24 cellular contexts compared by ENCODE assay signal in genomic region chr17:66679631-66680517, GRCh38.
A peak's percentile ranks its signal among the peaks of the same experiment; 100 is the strongest.
DNase-seq lines count a peak whose midpoint lies in the region; ATAC-seq, FAIRE-seq and TF ChIP-seq lines count a peak whose summit lies in the region.
"Had no signal": no experiment of that assay in that cellular context is flagged by ENCODE, and none has a peak within 500 bp of the region (broad histone marks: within the 10 kb centered on the region; RNA-seq: fewer than 3 reads in every experiment).

No MANE protein-coding gene starts in this region.

- CTCF ChIA-PET in GM12878 (lab: Yijun Ruan, JAX) = interaction anchor here (1.0 to 2.4 kb wide), 3 partner anchors 12 to 34 kb away, joined by 3 to 7 read pairs (median 4); no protein-coding TSS in a partner anchor
- CTCF ChIA-PET in Caco-2 (lab: Charles Lee) = no interaction called here

- H3K9me3 ChIP-seq in GM12878 (replicated peaks; ENCODE audit: control insufficient read depth, insufficient read depth, low read length) = no peaks in the 10 kb centered on the region
- H3K9me3 ChIP-seq in prostate gland = no peaks in the 10 kb centered on the region
- H3K9me3 ChIP-seq in Caco-2 = no peaks in the 10 kb centered on the region
- H3K9me3 ChIP-seq: colonic mucosa, stomach, upper lobe of left lung had no signal

- H3K36me3 ChIP-seq in GM12878 (ENCODE audit: control insufficient read depth in 2 of 2, insufficient read depth in 2 of 2, low read length in 1 of 2) (no peaks in the 10 kb centered on the region), prostate gland (no peaks in the 10 kb centered on the region), Caco-2 (ENCODE audit: control insufficient read depth, insufficient read depth, low read length) (no peaks in the 10 kb centered on the region)
- H3K36me3 ChIP-seq: colonic mucosa, stomach, upper lobe of left lung had no signal

- no peak for TF ChIP-seq EP300 in GM12878 (IDR thresholded peaks at IDR 0.05; ENCODE audit: borderline replicate concordance in 1 of 2, control insufficient read depth in 1 of 2, low read depth in 2 of 2, low read length in 2 of 2)

- H3K27ac ChIP-seq in GM12878 (ENCODE audit: control insufficient read depth, insufficient read depth) (no peak overlapping the region), prostate gland (peak overlapping the region; percentile 5 to 30), substantia nigra (ENCODE audit: low read depth, low read length, poor library complexity, severe bottlenecking) (no peak overlapping the region)
- H3K27ac ChIP-seq: colonic mucosa, stomach had no signal

- no peaks in the 10 kb centered on the region for H3K9me3 Mint-ChIP-seq in Caco-2 (ENCODE audit: unreplicated experiment)

- BruUV-seq in GM12878 (replicated peaks; lab: Mats Ljungman, UMichigan) (no TSS peak), Caco-2 (replicated peaks; lab: Mats Ljungman, UMichigan) (no TSS peak)

- FAIRE-seq in GM12878 (lab: Jason Lieb, UNC) (no peak), H54 (lab: Jason Lieb, UNC) (no peak)

- SMC1A ChIA-PET in GM12878 (lab: Charles Lee; ENCODE audit: uncharacterized antibody, unreplicated experiment) = interaction anchor here (0.7 to 1.8 kb wide), 7 partner anchors 11 to 425 kb away, joined by 3 to 15 read pairs (median 3); no protein-coding TSS in a partner anchor

- H2AFZ ChIP-seq in GM12878 (ENCODE audit: control insufficient read depth, low read depth, low read length) = no peak overlapping the region

- TF ChIP-seq RAD21 in GM12878 (IDR thresholded peaks at IDR 0.05; ENCODE audit: insufficient read depth, low read depth, low read length) = no peak

- H3K9ac ChIP-seq in GM12878 (ENCODE audit: control insufficient read depth, insufficient read depth, low read length) = no peak overlapping the region

- RAD21 ChIA-PET in GM12878 (lab: Charles Lee; ENCODE audit: unreplicated experiment) = interaction anchor here (0.6 to 2.4 kb wide), 11 partner anchors 12 to 49 kb away, joined by 3 to 26 read pairs (median 3); no protein-coding TSS in a partner anchor

- no peak for TF ChIP-seq POLR2A in GM12878 (IDR thresholded peaks at IDR 0.05; ENCODE audit: low read depth, low read length)
- TF ChIP-seq POLR2A in prostate gland (IDR thresholded peaks at IDR 0.05) = no peak
- TF ChIP-seq POLR2A in H54 (IDR thresholded peaks at IDR 0.05; ENCODE audit: low read depth, low read length) = no peak

- H3K4me2 ChIP-seq in GM12878 (ENCODE audit: control insufficient read depth, insufficient read depth) = no peak overlapping the region

- DNase-seq in GM12878 (ENCODE audit: low read depth, low spot score) (no peak), prostate gland (ENCODE audit: low spot score) (no peak), substantia nigra (lab: John Stamatoyannopoulos, UW) (no peak), Caco-2 (no peak), H54 (ENCODE audit: insufficient read length, low spot score) (no peak)
- DNase-seq: activated CD4-positive, CD25-positive, alpha-beta regulatory T cell; activated CD8-positive, alpha-beta T cell treated with anti-CD3 and anti-CD28 coated beads for 36 hours; activated naive CD4-positive, alpha-beta T cell; colonic mucosa; Karpas-422; midbrain; NCI-H1694; NCI-H2171 treated with DMSO at 0.1 percent for 48 hours; NCI-H524 treated with DMSO at 0.1 percent for 48 hours; NK-92 treated with Interleukin-12 subunit alpha and Interleukin-12 subunit beta, amount 100 ng/mL, for 24 hours; SHP77 treated with DMSO at 0.1 percent for 48 hours; stimulated activated CD4-positive, alpha-beta T cell treated with anti-CD3 and anti-CD28 coated beads, Interleukin-15, amount 100 ng/mL, for 24 hours; stomach; upper lobe of left lung had no signal

- H3K79me2 ChIP-seq in GM12878 (ENCODE audit: control insufficient read depth, insufficient read depth, low read length) = no peaks in the 10 kb centered on the region

- peaks cover 6% of the 10 kb centered on the region for H3K36me3 Mint-ChIP-seq in Caco-2 (ENCODE audit: insufficient read depth, unreplicated experiment)

- TF ChIP-seq CTCF in GM12878 (IDR thresholded peaks at IDR 0.05 in 2 of 3, conservative IDR thresholded peaks at IDR 0.05 in 1 of 3; ENCODE audit: control insufficient read depth in 2 of 3, extremely low read depth in 1 of 3, insufficient read depth in 1 of 3, low read depth in 3 of 3, low read length in 3 of 3) (no peak), prostate gland (IDR thresholded peaks at IDR 0.05) (no peak), Caco-2 (IDR thresholded peaks at IDR 0.05; ENCODE audit: insufficient read depth in 1 of 2, low read depth in 1 of 2, low read length in 1 of 2, severe bottlenecking in 1 of 2, unreplicated experiment in 1 of 2) (no peak)

- no peak overlapping the region for H3K4me3 Mint-ChIP-seq in Caco-2 (ENCODE audit: unreplicated experiment)
- H3K4me3 Mint-ChIP-seq: activated CD8-positive, alpha-beta T cell treated with anti-CD3 and anti-CD28 coated beads for 36 hours; nephron had no signal

- H3K4me3 ChIP-seq in GM12878 (no peak overlapping the region), prostate gland (no peak overlapping the region), Caco-2 (ENCODE audit: low read depth, low read length) (no peak overlapping the region)
- H3K4me3 ChIP-seq: colonic mucosa, stomach, upper lobe of left lung had no signal

- H3K27ac Mint-ChIP-seq in Caco-2 (ENCODE audit: unreplicated experiment) = no peak overlapping the region
- H3K27ac Mint-ChIP-seq: activated CD8-positive, alpha-beta T cell treated with anti-CD3 and anti-CD28 coated beads for 36 hours; nephron had no signal

- peaks cover 17% of the 10 kb centered on the region for H3K4me1 Mint-ChIP-seq in Caco-2 (ENCODE audit: low read depth, unreplicated experiment)

- in situ Hi-C loops in GM12878 (cut with MboI) = no loop called here

- H3K27me3 Mint-ChIP-seq in Caco-2 (ENCODE audit: insufficient read depth, unreplicated experiment) = no peaks in the 10 kb centered on the region
- H3K27me3 Mint-ChIP-seq: activated CD8-positive, alpha-beta T cell treated with anti-CD3 and anti-CD28 coated beads for 36 hours had no signal

- WGBS in GM12878 (ENCODE audit: insufficient coverage, insufficient replicate concordance, low lambda C conversion rate, missing lambda C conversion rate) = 19% methylated on average over 11 of the region's 11 CpGs
- 79% methylated on average over 11 of the region's 11 CpGs for WGBS in prostate gland

- intact Hi-C loops in GM12878 (cut with micrococcal nuclease; ENCODE audit: unreplicated experiment) = loop anchor here (2.0 kb wide), 1 partner anchor 33 kb away; no protein-coding TSS in a partner anchor
- intact Hi-C loops in prostate gland (cut with DNase I) = loop anchor here (10.0 kb wide), 1 partner anchor 1115 kb away; the partner anchor contains the start of gene AXIN2
- intact Hi-C loops in Caco-2 (cut with micrococcal nuclease; ENCODE audit: unreplicated experiment) = loop anchor here (10.0 kb wide), 1 partner anchor 55 kb away; no protein-coding TSS in a partner anchor

- H3K4me1 ChIP-seq in GM12878 (ENCODE audit: control insufficient read depth, insufficient read depth, low read length) (no peaks in the 10 kb centered on the region), prostate gland (replicated peaks) (peaks cover 9% of the 10 kb centered on the region), Caco-2 (peaks cover 26% of the 10 kb centered on the region)
- H3K4me1 ChIP-seq: colonic mucosa had no signal

- ATAC-seq in GM18907 (IDR thresholded peaks at IDR 0.05; ENCODE audit: unreplicated experiment) (peak; percentile 64), HG02840 (IDR thresholded peaks at IDR 0.05; ENCODE audit: low FRiP score, unreplicated experiment) (peak; percentile 73), GM12878 (peak; percentile 92), HG02588 (IDR thresholded peaks at IDR 0.05; ENCODE audit: unreplicated experiment) (no peak)
- ATAC-seq: activated CD8-positive, alpha-beta T cell treated with anti-CD3 and anti-CD28 coated beads for 36 hours; HCT116 had no signal

- POLR2A ChIA-PET in GM12878 (lab: Charles Lee) (interaction anchor here (0.6 to 1.4 kb wide), 4 partner anchors 26 to 1081 kb away, joined by 4 to 5 read pairs (median 4); no protein-coding TSS in a partner anchor), Caco-2 (lab: Charles Lee) (no interaction called here)

- H3K27me3 ChIP-seq in GM12878 (replicated peaks in 1 of 2; ENCODE audit: control insufficient read depth in 2 of 2, insufficient read depth in 2 of 2, low read length in 1 of 2) (no peaks in the 10 kb centered on the region), prostate gland (replicated peaks; ENCODE audit: insufficient read depth) (no peaks in the 10 kb centered on the region), Caco-2 (replicated peaks; ENCODE audit: control insufficient read depth, insufficient read depth, low read length) (no peaks in the 10 kb centered on the region)
- H3K27me3 ChIP-seq: colonic mucosa, stomach, upper lobe of left lung had no signal

- H4K20me1 ChIP-seq in GM12878 (ENCODE audit: control insufficient read depth, insufficient read depth) = no peaks in the 10 kb centered on the region; the same call in 1 of the 2 replicates

TF ChIP-seq in GM12878, 131 proteins besides CTCF, POLR2A, EP300 and RAD21 (continues in another document):
- TF ChIP-seq SREBF1 (IDR thresholded peaks at IDR 0.05; ENCODE audit: low read length) = no peak
- no peak for TF ChIP-seq HDAC2 (IDR thresholded peaks at IDR 0.05)
- no peak for TF ChIP-seq LARP7 (IDR thresholded peaks at IDR 0.05)
- no peak for TF ChIP-seq ESRRA (IDR thresholded peaks at IDR 0.05; ENCODE audit: low read length)
- TF ChIP-seq ZSCAN29 (IDR thresholded peaks at IDR 0.05) = no peak
- TF ChIP-seq CHD4 (IDR thresholded peaks at IDR 0.05) = no peak
- no peak for TF ChIP-seq ZBED1 (IDR thresholded peaks at IDR 0.05; ENCODE audit: borderline replicate concordance)
- TF ChIP-seq PKNOX1 (IDR thresholded peaks at IDR 0.05) = 0 out of 2 replicates have a peak, but pooled peaks have one; percentile 8
- TF ChIP-seq IKZF2 (IDR thresholded peaks at IDR 0.05) = peak; percentile 55 to 62; a peak in 3 of 4 replicates
- TF ChIP-seq IKZF1 (conservative IDR thresholded peaks at IDR 0.05) = 0 out of 2 replicates have a peak, but pooled peaks have one; percentile 20
- TF ChIP-seq TBL1XR1 (IDR thresholded peaks at IDR 0.05; ENCODE audit: low read depth, low read length) = no peak
- TF ChIP-seq TAF1 (IDR thresholded peaks at IDR 0.05; ENCODE audit: borderline replicate concordance, low read depth, low read length) = no peak
- peak; percentile 11; the same call in 1 of the 2 replicates for TF ChIP-seq BCL11A (IDR thresholded peaks at IDR 0.05; ENCODE audit: low read depth, low read length)
- TF ChIP-seq PML (IDR thresholded peaks at IDR 0.05; ENCODE audit: low read length) = no peak

Comparison
In these comparisons a context has a peak if more than half of its experiments do, and no peak if none do; other contexts are left out.
1. H3K27ac ChIP-seq: peak in prostate gland (2 of 2); none in GM12878 (single experiment) and substantia nigra (single experiment).